ENCODE assay signal across 9 cellular contexts in genomic region chr6:85464722-85465150, GRCh38. TPM values are rescaled to one million over a fixed set of nuclear protein-coding genes. Genes with fewer than 3 reads are reported as not detected.
DNase-seq lines count a peak whose midpoint lies in the region; ATAC-seq, FAIRE-seq and TF ChIP-seq lines count a peak whose summit lies in the region.
"Had no signal": no experiment of that assay in that cellular context is flagged by ENCODE, and none has a peak within 500 bp of the region (broad histone marks: within the 10 kb centered on the region; RNA-seq: fewer than 3 reads in every experiment).

No MANE protein-coding gene starts in this region.

- no peaks in the 10 kb centered on the region for H3K36me3 ChIP-seq in Panc1 (ENCODE audit: control insufficient read depth, insufficient read depth, low read length)
- H3K36me3 ChIP-seq in bronchial epithelial cell (ENCODE audit: control insufficient read depth, insufficient read depth, low read length), result peaks cover 1% of the 10 kb centered on the region
- H3K36me3 ChIP-seq in neuronal stem cell (replicated peaks in 1 of 2; ENCODE audit: control insufficient read depth in 2 of 2, insufficient read depth in 2 of 2, low read length in 2 of 2), result no peaks in the 10 kb centered on the region

- H3K4me3 ChIP-seq in Panc1 (ENCODE audit: low read depth in 2 of 2, low read length in 2 of 2) (peak overlapping the region in 1 of 2 experiments; percentile 35; a peak in 2 of 4 replicates), bronchial epithelial cell (ENCODE audit: low read depth, low read length) (no peak overlapping the region), skin epidermis (no peak overlapping the region), neuronal stem cell (ENCODE audit: low read length in 2 of 2) (no peak overlapping the region)

- H4K8ac ChIP-seq in neuronal stem cell (ENCODE audit: low read depth, low read length), result no peak overlapping the region

- ATAC-seq in Panc1 (peak; percentile 81), GM19351 (IDR thresholded peaks at IDR 0.05; ENCODE audit: unreplicated experiment) (no peak)

- POLR2A ChIA-PET in Panc1 (lab: Charles Lee), result interaction anchor here (1.2 to 2.2 kb wide), 2 partner anchors 14 to 16 kb away, joined by 5 to 9 read pairs; no protein-coding TSS in a partner anchor

- no peak overlapping the region for H2AK5ac ChIP-seq in neuronal stem cell (ENCODE audit: low read depth, low read length)

- H3K4me1 ChIP-seq in Panc1 (ENCODE audit: control insufficient read depth, insufficient read depth, low read length), result peaks cover 81% of the 10 kb centered on the region
- H3K4me1 ChIP-seq in neuronal stem cell (ENCODE audit: control insufficient read depth in 2 of 2, insufficient read depth in 1 of 2, low read depth in 1 of 2, low read length in 2 of 2), result no peaks in the 10 kb centered on the region

- H3K27ac ChIP-seq in Panc1 (ENCODE audit: low read length), result peak overlapping the region; percentile 90
- H3K27ac ChIP-seq in skin epidermis, result peak overlapping the region in 17 of 21 experiments; percentile 0 to 78 (median 45)
- no peak overlapping the region for H3K27ac ChIP-seq in neuronal stem cell (replicated peaks; ENCODE audit: low read length)

- no peak overlapping the region for H2BK120ac ChIP-seq in neuronal stem cell (ENCODE audit: low read depth, low read length)

- CTCF ChIA-PET in Panc1 (lab: Charles Lee), result no interaction called here

- no peak overlapping the region for H3K9ac ChIP-seq in neuronal stem cell (ENCODE audit: low read depth, low read length, poor library complexity)

- no peaks in the 10 kb centered on the region for H3K79me1 ChIP-seq in neuronal stem cell (ENCODE audit: low read depth, low read length)

- no CpG with 5 or more reads among the region's 4 CpGs for WGBS in neuronal stem cell (ENCODE audit: extremely low coverage in 2 of 2, insufficient read length in 2 of 2, insufficient replicate concordance in 1 of 2), 2 donors

- H3K9me3 ChIP-seq in Panc1 (ENCODE audit: control insufficient read depth, insufficient read depth, low read depth, low read length) (no peaks in the 10 kb centered on the region), neuronal stem cell (replicated peaks in 1 of 2; ENCODE audit: control insufficient read depth in 2 of 2, insufficient read depth in 1 of 2, low read depth in 1 of 2, low read length in 2 of 2) (no peaks in the 10 kb centered on the region)

- H3K18ac ChIP-seq in neuronal stem cell (ENCODE audit: low read length), result no peak overlapping the region

- no peaks in the 10 kb centered on the region for H3K27me3 ChIP-seq in Panc1 (ENCODE audit: control insufficient read depth, insufficient read depth, low read length)
- H3K27me3 ChIP-seq in bronchial epithelial cell (ENCODE audit: control insufficient read depth, insufficient read depth, low read length), result no peaks in the 10 kb centered on the region
- no peaks in the 10 kb centered on the region for H3K27me3 ChIP-seq in neuronal stem cell (ENCODE audit: control insufficient read depth in 3 of 3, insufficient read depth in 3 of 3, low read depth in 1 of 3, low read length in 3 of 3)

- H3K14ac ChIP-seq in neuronal stem cell (ENCODE audit: low read length), result no peak overlapping the region

- TF ChIP-seq CTCF in Panc1 (IDR thresholded peaks at IDR 0.05) (no peak), bronchial epithelial cell (IDR thresholded peaks at IDR 0.05; ENCODE audit: insufficient read depth, low read length, severe bottlenecking) (no peak)

- TSS peak; percentile 61 for BruUV-seq in Panc1 (replicated peaks; lab: Mats Ljungman, UMichigan)

- no peak overlapping the region for H2BK5ac ChIP-seq in neuronal stem cell (ENCODE audit: low read length)

- no peak overlapping the region for H3K4me2 ChIP-seq in neuronal stem cell (ENCODE audit: insufficient read depth, low read length, poor library complexity, severe bottlenecking)

- no peak overlapping the region for H4K91ac ChIP-seq in neuronal stem cell (ENCODE audit: low read depth, low read length, poor library complexity)

- intact Hi-C loops in Panc1 (cut with micrococcal nuclease; ENCODE audit: unreplicated experiment), result loop anchor here (10.0 kb wide), 1 partner anchor 60 kb away; no protein-coding TSS in a partner anchor

- no peak for FAIRE-seq in bronchial epithelial cell (lab: Jason Lieb, UNC)
- FAIRE-seq: small intestine had no signal

- in situ Hi-C loops in Panc1 (cut with HindIII; ENCODE audit: low pct_unique_long_range_greater_than_20kb, low sequenced_read_pairs), result no loop called here

- H2BK15ac ChIP-seq in neuronal stem cell (ENCODE audit: low read length), result no peak overlapping the region

- no peak overlapping the region for H2AFZ ChIP-seq in neuronal stem cell (ENCODE audit: low read length)

- no peak overlapping the region for H2BK12ac ChIP-seq in neuronal stem cell (ENCODE audit: low read length)

- H3K23ac ChIP-seq in neuronal stem cell (ENCODE audit: low read depth, low read length, poor library complexity), result no peak overlapping the region

- DNase-seq in ELR (ENCODE audit: low read depth), result peak; percentile 100
- peak; percentile 93 for DNase-seq in Panc1 (ENCODE audit: low read depth, low spot score)
- peak; percentile 97 for DNase-seq in bronchial epithelial cell (ENCODE audit: low read depth)
- DNase-seq in neuronal stem cell (ENCODE audit: low spot score), result no peak
- no peak for DNase-seq in NCI-H1105 treated with DMSO at 0.1 percent for 48 hours (lab: John Stamatoyannopoulos, UW)
- DNase-seq in hypothalamus (lab: John Stamatoyannopoulos, UW), result no peak
- DNase-seq: small intestine had no signal

- no peak overlapping the region for H3K4ac ChIP-seq in neuronal stem cell (ENCODE audit: low read length)

RNA-seq across cellular contexts. Expression of gene NT5E, which starts 14.9 kb away (rescaled TPM):
- total RNA-seq in Panc1 (2021; ENCODE audit: unreplicated experiment) (58.4 TPM), bronchial epithelial cell (31.4 and 71.1 TPM in 2 replicates)
- polyA plus RNA-seq in Panc1 (2012; ENCODE audit: insufficient read length), result 52.4 TPM
- polyA plus RNA-seq in neuronal stem cell (2013, experiment 1 of 2), result not detected
- polyA plus RNA-seq in neuronal stem cell (2013, experiment 2 of 2), result not detected

Comparison
In these comparisons a context has a peak if more than half of its experiments do, and no peak if none do; other contexts are left out.
1. DNase-seq: peak in ELR (single experiment), Panc1 (single experiment) and bronchial epithelial cell (single experiment); none in neuronal stem cell (single experiment), NCI-H1105 treated with DMSO at 0.1 percent for 48 hours (single experiment) and hypothalamus (0 of 51).